ENCODE assay signal across 18 cellular contexts in genomic region chr12:106585237-106585834, GRCh38. TPM values are rescaled to one million over a fixed set of nuclear protein-coding genes. Genes with fewer than 3 reads are reported as not detected.
DNase-seq lines count a peak whose midpoint lies in the region; ATAC-seq, FAIRE-seq and TF ChIP-seq lines count a peak whose summit lies in the region.
"Had no signal": no experiment of that assay in that cellular context is flagged by ENCODE, and none has a peak within 500 bp of the region (broad histone marks: within the 10 kb centered on the region; RNA-seq: fewer than 3 reads in every experiment).

No MANE protein-coding gene starts in this region.

- H3K27me3 ChIP-seq in CD8-positive, alpha-beta memory T cell (ENCODE audit: insufficient read depth, low read length, poor library complexity, severe bottlenecking): peaks cover 20% of the 10 kb centered on the region
- peaks cover 29 to 64% of the 10 kb centered on the region in 2 donors for H3K27me3 ChIP-seq in small intestine (ENCODE audit: control insufficient read depth in 2 of 2, insufficient read depth in 2 of 2, low read length in 2 of 2)

- peaks cover 0 to 1% (median 0%) of the 10 kb centered on the region in 3 donors for H3K36me3 Mint-ChIP-seq in CD8-positive, alpha-beta memory T cell
- no peaks in the 10 kb centered on the region for H3K36me3 Mint-ChIP-seq in nephron (ENCODE audit: low read depth)
- H3K36me3 Mint-ChIP-seq: CD14-positive monocyte, IgD-negative memory B cell had no signal

- no peak for FAIRE-seq in small intestine (lab: Jason Lieb, UNC)

- no peak for DNase-seq in CD8-positive, alpha-beta memory T cell
- DNase-seq in ELR (ENCODE audit: low read depth) (peak; percentile 9), dermis blood vessel endothelial cell (peak; percentile 4), small intestine (no peak), HPDE6-E6E7 (ENCODE audit: extremely low spot score) (no peak)
- DNase-seq: activated CD4-positive, CD25-positive, alpha-beta regulatory T cell treated with anti-CD3 and anti-CD28 coated beads, Interleukin-2, amount 50 U/mL, for 72 hours; GDM1; NCI-H1048; Peyer's patch; stimulated activated CD4-positive, alpha-beta T cell treated with anti-CD3 and anti-CD28 coated beads, Interleukin-4, amount 100 ng/mL, for 1 hour had no signal

- no peaks in the 10 kb centered on the region for H3K9me3 ChIP-seq in CD8-positive, alpha-beta memory T cell (ENCODE audit: low read length)
- no peaks in the 10 kb centered on the region for H3K9me3 ChIP-seq in small intestine (ENCODE audit: control insufficient read depth, low read depth)
- H3K9me3 ChIP-seq: Peyer's patch had no signal

- no peak for ATAC-seq in HG02798 (IDR thresholded peaks at IDR 0.05; ENCODE audit: poor library complexity, unreplicated experiment)
- no peak for ATAC-seq in HG03432 (IDR thresholded peaks at IDR 0.05; ENCODE audit: unreplicated experiment)

- H3K27me3 Mint-ChIP-seq in CD8-positive, alpha-beta memory T cell: peaks cover 71 to 74% of the 10 kb centered on the region in 2 donors
- peaks cover 100% of the 10 kb centered on the region for H3K27me3 Mint-ChIP-seq in nephron (ENCODE audit: low read depth)

- H3K4me1 ChIP-seq in CD8-positive, alpha-beta memory T cell (ENCODE audit: insufficient read depth, low read length): peaks cover 9% of the 10 kb centered on the region
- H3K4me1 ChIP-seq in small intestine (ENCODE audit: control insufficient read depth in 2 of 2, insufficient read depth in 1 of 2, low read depth in 1 of 2, low read length in 1 of 2): peaks cover 0 to 6% of the 10 kb centered on the region in 2 donors

- CTCF ChIA-PET in CD8-positive, alpha-beta memory T cell (lab: Charles Lee): no interaction called here

- H3K4me1 Mint-ChIP-seq in CD8-positive, alpha-beta memory T cell: peaks cover 30 to 50% (median 33%) of the 10 kb centered on the region in 3 donors
- H3K4me1 Mint-ChIP-seq in nephron: peaks cover 45% of the 10 kb centered on the region

- H3K4me3 Mint-ChIP-seq in CD8-positive, alpha-beta memory T cell: peak overlapping the region in 4 of 7 donors; percentile 1 to 40 (median 13)
- peak overlapping the region; percentile 74 to 75 (median 74) for H3K4me3 Mint-ChIP-seq in nephron
- H3K4me3 Mint-ChIP-seq: dendritic cell treated with granulocyte-macrophage colony-stimulating factor and Interleukin-4, amounts not matched to agents 40 ng/mL and 50 ng/mL, for 4 days had no signal

- no peaks in the 10 kb centered on the region for H3K36me3 ChIP-seq in CD8-positive, alpha-beta memory T cell (ENCODE audit: insufficient read depth, low read length)
- no peaks in the 10 kb centered on the region for H3K36me3 ChIP-seq in small intestine (ENCODE audit: control insufficient read depth in 2 of 2, insufficient read depth in 2 of 2, low read length in 2 of 2)
- H3K36me3 ChIP-seq: Peyer's patch had no signal

- POLR2A ChIA-PET in CD8-positive, alpha-beta memory T cell (lab: Charles Lee): no interaction called here

- no peak for TF ChIP-seq CTCF in nephron (IDR thresholded peaks at IDR 0.05; ENCODE audit: unreplicated experiment in 3 of 3)

- H3K9me3 Mint-ChIP-seq in CD8-positive, alpha-beta memory T cell: no peaks in the 10 kb centered on the region
- H3K9me3 Mint-ChIP-seq in nephron: no peaks in the 10 kb centered on the region
- H3K9me3 Mint-ChIP-seq: dendritic cell treated with granulocyte-macrophage colony-stimulating factor and Interleukin-4, amounts not matched to agents 40 ng/mL and 50 ng/mL, for 4 days; IgD-negative memory B cell had no signal

- 4 to 8% (median 6%) methylated on average over 32 of the region's 32 CpGs for WGBS in small intestine, 3 donors

- H3K27ac ChIP-seq in CD8-positive, alpha-beta memory T cell (ENCODE audit: low read depth, low read length): no peak overlapping the region
- H3K27ac ChIP-seq in small intestine (ENCODE audit: low read depth in 1 of 2, low read length in 1 of 2): no peak overlapping the region
- H3K27ac ChIP-seq: Peyer's patch had no signal

- H3K27ac Mint-ChIP-seq in CD8-positive, alpha-beta memory T cell: no peak overlapping the region
- H3K27ac Mint-ChIP-seq in nephron: peak overlapping the region in 1 of 3 experiments; percentile 66
- H3K27ac Mint-ChIP-seq: CD14-positive monocyte; dendritic cell treated with granulocyte-macrophage colony-stimulating factor and Interleukin-4, amounts not matched to agents 40 ng/mL and 50 ng/mL, for 4 days had no signal

- H3K4me3 ChIP-seq in CD8-positive, alpha-beta memory T cell (ENCODE audit: low read length): no peak overlapping the region
- no peak overlapping the region for H3K4me3 ChIP-seq in small intestine (ENCODE audit: low read depth in 1 of 2, low read length in 2 of 2)
- H3K4me3 ChIP-seq: Peyer's patch had no signal

RNA-seq across cellular contexts. Expression of gene RFX4, which starts 2.5 kb away (rescaled TPM):
- not detected for total RNA-seq in CD8-positive, alpha-beta memory T cell
- not detected for polyA plus RNA-seq in CD8-positive, alpha-beta memory T cell
- total RNA-seq in dermis blood vessel endothelial cell: not detected in 2 replicates
- polyA plus RNA-seq in small intestine: under 1 TPM in 1 of 3 donors, not detected in 2; 0.03 TPM
- total RNA-seq: mononuclear cell, Peyer's patch, renal cortical epithelial cell had no signal
- polyA plus RNA-seq: CD14-positive monocyte, IgD-negative memory B cell had no signal

Comparison
In these comparisons a context has a peak if more than half of its experiments do, and no peak if none do; other contexts are left out.
1. DNase-seq: peak in ELR (single experiment) and dermis blood vessel endothelial cell (single experiment); none in CD8-positive, alpha-beta memory T cell (0 of 5), small intestine (single experiment) and HPDE6-E6E7 (single experiment).